In the genomic region with DNA sequence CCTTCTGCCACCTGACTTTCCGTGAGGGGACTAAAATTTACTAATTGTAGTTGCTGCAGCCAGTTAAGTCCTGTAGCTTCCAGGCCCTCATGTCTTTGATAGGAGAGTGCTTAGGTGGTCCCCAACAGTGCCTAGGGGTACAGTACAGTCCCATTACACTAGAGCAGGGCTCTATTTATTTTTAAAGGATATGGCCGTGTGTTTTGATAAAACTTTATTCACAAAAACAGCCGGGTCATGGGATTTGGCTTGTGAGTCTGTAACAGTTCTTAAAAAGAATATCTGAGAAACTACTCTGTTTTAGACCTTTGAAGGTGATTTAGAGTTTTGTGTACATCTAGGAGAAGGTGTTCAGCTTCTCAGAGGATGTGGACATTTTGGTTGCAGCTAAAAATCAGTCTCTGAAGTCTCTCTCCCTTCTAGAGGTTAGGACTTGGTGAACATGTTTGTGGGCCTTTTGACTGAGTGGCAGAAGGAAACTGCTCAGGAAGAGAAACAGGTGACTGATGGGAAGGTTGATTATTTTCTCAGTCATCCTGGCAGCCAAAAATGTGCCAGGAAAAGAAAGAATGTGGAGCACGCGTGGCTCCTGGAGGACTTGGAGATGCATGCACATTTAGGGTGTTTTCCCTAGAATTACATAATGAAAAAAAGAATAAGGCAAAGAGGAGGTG, we compare ENCODE assay signal across 15 cellular contexts.
"Had no signal": no experiment of that assay in that cellular context is flagged by ENCODE, and none has a peak within 500 bp of the region (broad histone marks: within the 10 kb centered on the region; RNA-seq: fewer than 3 reads in every experiment).

No MANE protein-coding gene starts in this region.

- H3K27ac ChIP-seq: heart right ventricle, right atrium auricular region, vagina had no signal

- H3K4me1 ChIP-seq: gastrocnemius medialis, right atrium auricular region, vagina had no signal

- H3K9me3 Mint-ChIP-seq: activated naive CD4-positive, alpha-beta T cell treated with anti-CD3 and anti-CD28 coated beads, Interleukin-2, amount 50 U/mL, for 72 hours; activated T-helper 2 cell treated with anti-CD3 and anti-CD28 coated beads, Interferon-gamma antibody, Interleukin-2, Interleukin-4, amounts not matched to agents 10 μg/mL and 5 μg/mL and 100 μg/mL, durations not matched to agents 14 hours and 24 hours and 36 hours had no signal

- FAIRE-seq: bronchial epithelial cell, colon, islet of Langerhans, small intestine had no signal

- H3K4me3 ChIP-seq: gastrocnemius medialis, heart right ventricle, mucosa of descending colon, right atrium auricular region, vagina had no signal

- H3K27me3 ChIP-seq: gastrocnemius medialis, heart right ventricle, right atrium auricular region, vagina had no signal

- ATAC-seq: activated naive CD4-positive, alpha-beta T cell treated with anti-CD3 and anti-CD28 coated beads, Interleukin-2, amount 50 U/mL, for 72 hours; gastrocnemius medialis; heart right ventricle; mucosa of descending colon had no signal

- DNase-seq: activated CD4-positive, alpha-beta T cell treated with anti-CD3 and anti-CD28 coated beads for 1 hour; activated CD8-positive, alpha-beta memory T cell treated with anti-CD3 and anti-CD28 coated beads for 24 hours; anterior cingulate cortex; gastrocnemius medialis; heart right ventricle; mammary epithelial cell; mucosa of descending colon; small intestine had no signal

- H3K36me3 Mint-ChIP-seq: activated naive CD4-positive, alpha-beta T cell treated with anti-CD3 and anti-CD28 coated beads, Interleukin-2, amount 50 U/mL, for 72 hours had no signal

- H3K9me3 ChIP-seq: gastrocnemius medialis, heart right ventricle, mucosa of descending colon, right atrium auricular region, vagina had no signal

- H3K27ac Mint-ChIP-seq: activated T-helper 2 cell treated with anti-CD3 and anti-CD28 coated beads, Interferon-gamma antibody, Interleukin-2, Interleukin-4, amounts not matched to agents 10 μg/mL and 5 μg/mL and 100 μg/mL, durations not matched to agents 14 hours and 24 hours and 36 hours had no signal
